Comparison of ENCODE assay signal across 28 cellular contexts in genomic region chr3:128131897-128132646, GRCh38.
"Had no signal": no experiment of that assay in that cellular context is flagged by ENCODE, and none has a peak within 500 bp of the region (broad histone marks: within the 10 kb centered on the region; RNA-seq: fewer than 3 reads in every experiment).

No MANE protein-coding gene starts in this region.

- H3K27me3 ChIP-seq: suprapubic skin, vagina had no signal

- H3K4me1 ChIP-seq: esophagus squamous epithelium, heart right ventricle, left ventricle myocardium inferior, lower lobe of right lung, parathyroid adenoma, suprapubic skin, transverse colon, vagina had no signal

- H3K4me1 Mint-ChIP-seq: stimulated activated naive CD8-positive, alpha-beta T cell treated with anti-CD3 and anti-CD28 coated beads, Interleukin-15, amount 100 ng/mL, for 72 hours had no signal

- DNase-seq: cortex of kidney; effector memory CD8-positive, alpha-beta T cell; erythroblast; esophagus squamous epithelium; foreskin melanocyte; glutamatergic neuron; heart right ventricle; hippocampal formation; left cardiac atrium; left ventricle myocardium inferior; lower lobe of right lung; naive thymus-derived CD8-positive, alpha-beta T cell; stimulated activated CD4-positive, alpha-beta T cell treated with anti-CD3 and anti-CD28 coated beads, Interleukin-12 subunit alpha, Interleukin-12 subunit beta, amount 100 ng/mL, for 4 hours; stimulated activated CD4-positive, alpha-beta T cell treated with anti-CD3 and anti-CD28 coated beads, Interleukin-1b, Interleukin-23, amount 100 ng/mL, for 48 hours; stimulated activated CD4-positive, alpha-beta T cell treated with anti-CD3 and anti-CD28 coated beads, Interleukin-4, amount 100 ng/mL, for 1 hour; stimulated activated CD8-positive, alpha-beta memory T cell treated with anti-CD3 and anti-CD28 coated beads, Interleukin-4, amount 100 ng/mL, for 48 hours; stimulated activated naive CD4-positive, alpha-beta T cell; stimulated activated naive CD8-positive, alpha-beta T cell treated with anti-CD3 and anti-CD28 coated beads, Interleukin-15, amount 100 ng/mL, for 72 hours; transverse colon had no signal

- H3K27ac ChIP-seq: esophagus squamous epithelium, heart right ventricle, left ventricle myocardium inferior, lower lobe of right lung, neutrophil, parathyroid adenoma, suprapubic skin, transverse colon, vagina had no signal

- H3K9ac ChIP-seq: parathyroid adenoma had no signal

- H3K9me3 Mint-ChIP-seq: effector memory CD8-positive, alpha-beta T cell; stimulated activated naive CD8-positive, alpha-beta T cell treated with anti-CD3 and anti-CD28 coated beads, Interleukin-15, amount 100 ng/mL, for 72 hours had no signal

- H3K4me3 Mint-ChIP-seq: effector memory CD8-positive, alpha-beta T cell; naive thymus-derived CD8-positive, alpha-beta T cell; stimulated activated naive CD8-positive, alpha-beta T cell treated with anti-CD3 and anti-CD28 coated beads, Interleukin-15, amount 100 ng/mL, for 72 hours had no signal

- H3K79me2 ChIP-seq: parathyroid adenoma had no signal

- H3K4me3 ChIP-seq: esophagus squamous epithelium, heart right ventricle, left ventricle myocardium inferior, lower lobe of right lung, smooth muscle cell, suprapubic skin, transverse colon, vagina had no signal

- H2AFZ ChIP-seq: parathyroid adenoma had no signal

- H3K36me3 ChIP-seq: esophagus squamous epithelium, heart right ventricle, left ventricle myocardium inferior, lower lobe of right lung, neutrophil, suprapubic skin, transverse colon, vagina had no signal

- H3K4me2 ChIP-seq: smooth muscle cell had no signal

- H3K9me3 ChIP-seq: lower lobe of right lung, neutrophil, suprapubic skin, transverse colon, vagina had no signal

- ATAC-seq: effector memory CD8-positive, alpha-beta T cell; heart right ventricle; left cardiac atrium; lower lobe of right lung; naive thymus-derived CD8-positive, alpha-beta T cell; sciatic nerve; stimulated activated naive CD8-positive, alpha-beta T cell treated with anti-CD3 and anti-CD28 coated beads, Interleukin-15, amount 100 ng/mL, for 72 hours had no signal

- FAIRE-seq: endometrium, islet of Langerhans had no signal

- H3K27ac Mint-ChIP-seq: progenitor cell of endocrine pancreas had no signal

- H3K27me3 Mint-ChIP-seq: stimulated activated naive CD8-positive, alpha-beta T cell treated with anti-CD3 and anti-CD28 coated beads, Interleukin-15, amount 100 ng/mL, for 72 hours had no signal
